In genomic region chr22:45286854-45287551, GRCh38 we compare ENCODE assay signal across 25 cellular contexts. TPM values are rescaled to one million over a fixed set of nuclear protein-coding genes. Genes with fewer than 3 reads are reported as not detected.
DNase-seq lines count a peak whose midpoint lies in the region; ATAC-seq, FAIRE-seq and TF ChIP-seq lines count a peak whose summit lies in the region.
"Had no signal": no experiment of that assay in that cellular context is flagged by ENCODE, and none has a peak within 500 bp of the region (broad histone marks: within the 10 kb centered on the region; RNA-seq: fewer than 3 reads in every experiment).

No MANE protein-coding gene starts in this region.

- no peak overlapping the region for H3K14ac ChIP-seq in H1 (ENCODE audit: insufficient read length)

- TF ChIP-seq RAD21 in H1 (IDR thresholded peaks at IDR 0.05 in 1 of 2, conservative IDR thresholded peaks at IDR 0.05 in 1 of 2; ENCODE audit: low read depth in 2 of 2, low read length in 2 of 2): no peak

- H4K5ac ChIP-seq in H1 (ENCODE audit: insufficient read length, low read depth, low read length): no peak overlapping the region

- peaks cover 19% of the 10 kb centered on the region for H3K23me2 ChIP-seq in H1 (ENCODE audit: low read depth, low read length)

- peaks cover 0 to 11% of the 10 kb centered on the region in 2 experiments for H4K20me1 ChIP-seq in H1 (replicated peaks in 1 of 2; ENCODE audit: control insufficient read depth in 1 of 2, insufficient read depth in 2 of 2, low read length in 2 of 2)

- H3K4me3 ChIP-seq in heart left ventricle (no peak overlapping the region), H1 (ENCODE audit: extremely low read depth in 1 of 4, insufficient read depth in 2 of 4, low read depth in 3 of 4, low read length in 4 of 4) (no peak overlapping the region)

- H2BK12ac ChIP-seq in H1 (ENCODE audit: low read depth, low read length): peak overlapping the region; percentile 10; the same call in 1 of the 2 replicates

- no peaks in the 10 kb centered on the region for H3K36me3 Mint-ChIP-seq in IgD-negative memory B cell
- H3K36me3 Mint-ChIP-seq in activated naive CD4-positive, alpha-beta T cell treated with anti-CD3 and anti-CD28 coated beads, Interleukin-2, amount 50 U/mL, for 72 hours: no peaks in the 10 kb centered on the region

- TF ChIP-seq POLR2A in heart left ventricle (IDR thresholded peaks at IDR 0.05) (no peak), H1 (IDR thresholded peaks at IDR 0.05; ENCODE audit: control extremely low read depth in 1 of 2, low read depth in 2 of 2, low read length in 2 of 2) (no peak)

- H3K79me2 ChIP-seq in H1 (ENCODE audit: control insufficient read depth in 1 of 2, insufficient read depth in 2 of 2, low read length in 2 of 2): no peaks in the 10 kb centered on the region

- H2BK5ac ChIP-seq in H1 (ENCODE audit: low read depth, low read length): no peak overlapping the region

- H2BK20ac ChIP-seq in H1 (ENCODE audit: low read length): no peak overlapping the region

- H4K8ac ChIP-seq in H1 (ENCODE audit: extremely low read depth, insufficient read depth, low read length): no peak overlapping the region; the same call in 1 of the 2 replicates

- H2BK120ac ChIP-seq in H1 (replicated peaks; ENCODE audit: low read depth, low read length): no peak overlapping the region

- TF ChIP-seq CTCF in heart left ventricle (IDR thresholded peaks at IDR 0.05) (no peak), H1 (IDR thresholded peaks at IDR 0.05; ENCODE audit: control extremely low read depth in 1 of 3, insufficient read depth in 1 of 3, low read depth in 1 of 3, low read length in 3 of 3) (no peak)

- H3K18ac ChIP-seq in H1 (ENCODE audit: extremely low read depth, low read length): no peak overlapping the region

- 73 to 81% (median 76%) methylated on average over 10 to 12 of the region's 12 CpGs for WGBS in heart left ventricle, 4 donors
- 92% methylated on average over 11 of the region's 12 CpGs; no CpG with 5 or more reads in 1 of the 2 experiments for WGBS in H1 (ENCODE audit: extremely low coverage in 1 of 2, insufficient coverage in 1 of 2, insufficient read length in 1 of 2, insufficient replicate concordance in 2 of 2, low coverage in 1 of 2, low lambda C conversion rate in 2 of 2, missing lambda C conversion rate in 1 of 2), 2 experiments

- TF ChIP-seq EP300 in H1 (IDR thresholded peaks at IDR 0.05; ENCODE audit: borderline replicate concordance in 1 of 2, low read depth in 2 of 2, low read length in 2 of 2): no peak

- no peak for FAIRE-seq in H1 (lab: Jason Lieb, UNC)
- peak; percentile 55 for FAIRE-seq in urothelium cell line (lab: Jason Lieb, UNC)
- FAIRE-seq: G401.6 had no signal

- no peak overlapping the region for H3K23ac ChIP-seq in H1 (ENCODE audit: insufficient read length)

- H3K9me3 ChIP-seq in heart left ventricle (no peaks in the 10 kb centered on the region), H1 (ENCODE audit: insufficient read depth in 2 of 2, low read depth in 1 of 2, low read length in 1 of 2) (no peaks in the 10 kb centered on the region)

- no peak overlapping the region for H3K4me2 ChIP-seq in H1 (ENCODE audit: insufficient read depth in 1 of 2, low read depth in 2 of 2, low read length in 2 of 2)
- H3K4me2 ChIP-seq: KMS-11 had no signal

- H3K4me1 ChIP-seq in heart left ventricle: peaks cover 0 to 28% (median 6%) of the 10 kb centered on the region in 12 donors
- H3K4me1 ChIP-seq in H1 (replicated peaks in 1 of 4; ENCODE audit: control insufficient read depth in 3 of 4, insufficient read depth in 4 of 4, low read length in 3 of 4): peaks cover 0 to 20% (median 13%) of the 10 kb centered on the region in 4 experiments; a peak in 6 of 7 replicates

- H3K36me3 ChIP-seq in heart left ventricle (no peaks in the 10 kb centered on the region), H1 (ENCODE audit: control insufficient read depth in 2 of 4, insufficient read depth in 4 of 4, low read length in 3 of 4) (no peaks in the 10 kb centered on the region; a peak in 1 of 8 replicates)

- no peak overlapping the region for H3K9ac ChIP-seq in H1 (replicated peaks in 1 of 4; ENCODE audit: extremely low read depth in 1 of 4, low read depth in 3 of 4, low read length in 3 of 4)
- H3K9ac ChIP-seq: KMS-11 had no signal

- ATAC-seq in Right ventricle myocardium inferior (no peak), heart left ventricle (no peak), GM18867 (IDR thresholded peaks at IDR 0.05; ENCODE audit: unreplicated experiment) (no peak)
- ATAC-seq in activated naive CD4-positive, alpha-beta T cell treated with anti-CD3 and anti-CD28 coated beads, Interleukin-2, amount 50 U/mL, for 72 hours: no peak
- ATAC-seq: PC-3 had no signal

- H2BK15ac ChIP-seq in H1 (ENCODE audit: low read length): no peak overlapping the region

- H2AFZ ChIP-seq in H1 (ENCODE audit: low read length): no peak overlapping the region

- H3K4me1 Mint-ChIP-seq in IgD-negative memory B cell: peaks cover 13 to 25% (median 21%) of the 10 kb centered on the region in 3 donors

- H3K4me3 Mint-ChIP-seq in IgD-negative memory B cell: peak overlapping the region in 3 of 4 donors; percentile 15 to 32 (median 18)
- H3K4me3 Mint-ChIP-seq: CD4-positive, alpha-beta T cell; T-helper 1 cell treated with Interleukin-12 subunit alpha and Interleukin-12 subunit beta and Interleukin-4 antibody, amounts not matched to agents 30 μg/mL and 1 μg/mL, for 36 hours had no signal

- H3K27ac Mint-ChIP-seq in IgD-negative memory B cell: peak overlapping the region; percentile 51 to 84 (median 78)
- H3K27ac Mint-ChIP-seq in activated naive CD4-positive, alpha-beta T cell treated with anti-CD3 and anti-CD28 coated beads, Interleukin-2, amount 50 U/mL, for 72 hours: no peak overlapping the region
- H3K27ac Mint-ChIP-seq: CD4-positive, alpha-beta T cell; T-helper 1 cell treated with Interleukin-12 subunit alpha and Interleukin-12 subunit beta and Interleukin-4 antibody, amounts not matched to agents 30 μg/mL and 1 μg/mL, for 36 hours had no signal

- CTCF ChIA-PET in H1 (lab: Charles Lee; ENCODE audit: partially characterized antibody): interaction anchor here (1.3 to 2.2 kb wide), 6 partner anchors 11 to 267 kb away, joined by 3 to 9 read pairs (median 4); no protein-coding TSS in a partner anchor

- H3K27me3 ChIP-seq in heart left ventricle: peaks cover 0 to 25% (median 0%) of the 10 kb centered on the region in 9 donors
- peaks cover 0 to 11% (median 3%) of the 10 kb centered on the region in 4 experiments; a peak in 5 of 7 replicates for H3K27me3 ChIP-seq in H1 (replicated peaks in 1 of 4; ENCODE audit: control insufficient read depth in 3 of 4, extremely low read depth in 1 of 4, insufficient read depth in 3 of 4, low read length in 3 of 4)

- no peak overlapping the region for H3K56ac ChIP-seq in H1 (replicated peaks; ENCODE audit: insufficient read length, low read depth, low read length)

- POLR2A ChIA-PET in H1 (lab: Charles Lee; ENCODE audit: partially characterized antibody): interaction anchor here (1.9 kb wide), 1 partner anchor 12 kb away, joined by 5 read pairs; no protein-coding TSS in a partner anchor

- DNase-seq in Right ventricle myocardium inferior (ENCODE audit: missing footprints) (peak; percentile 61), heart left ventricle (no peak), H1 (ENCODE audit: low read depth in 1 of 2, low spot score in 2 of 2) (no peak), urothelium cell line (ENCODE audit: low spot score) (no peak), DMS53 (lab: John Stamatoyannopoulos, UW) (no peak)
- DNase-seq in activated naive CD4-positive, alpha-beta T cell treated with anti-CD3 and anti-CD28 coated beads, Interleukin-2, amount 50 U/mL, for 72 hours (ENCODE audit: low spot score in 2 of 2): no peak
- DNase-seq: 8988T; CD4-positive, alpha-beta T cell; COR-L47; NCI-H1092 treated with DMSO at 0.1 percent for 48 hours; NCI-H146; NCI-H2029 treated with DMSO at 0.1 percent for 48 hours; NCI-H2171; NCI-H345; NCI-H524 treated with DMSO at 0.1 percent for 48 hours; PC-3; SHP77 had no signal

- H4K91ac ChIP-seq in H1 (replicated peaks; ENCODE audit: insufficient read length, low read length): no peak overlapping the region

- no peaks in the 10 kb centered on the region for H3K9me3 Mint-ChIP-seq in IgD-negative memory B cell
- no peaks in the 10 kb centered on the region for H3K9me3 Mint-ChIP-seq in activated naive CD4-positive, alpha-beta T cell treated with anti-CD3 and anti-CD28 coated beads, Interleukin-2, amount 50 U/mL, for 72 hours
- H3K9me3 Mint-ChIP-seq: CD4-positive, alpha-beta T cell; T-helper 1 cell treated with Interleukin-12 subunit alpha and Interleukin-12 subunit beta and Interleukin-4 antibody, amounts not matched to agents 30 μg/mL and 1 μg/mL, for 36 hours had no signal

- H3K27ac ChIP-seq in heart left ventricle (no peak overlapping the region), H1 (ENCODE audit: low read depth, low read length) (no peak overlapping the region)
- H3K27ac ChIP-seq: KMS-11 had no signal

- peaks cover 1% of the 10 kb centered on the region for H3K27me3 Mint-ChIP-seq in IgD-negative memory B cell

- no peak overlapping the region for H3K4ac ChIP-seq in H1 (replicated peaks; ENCODE audit: insufficient read length, low read depth, low read length)

- no peak overlapping the region for H2AK5ac ChIP-seq in H1 (ENCODE audit: low read depth, low read length)

- intact Hi-C loops in Right ventricle myocardium inferior (cut with DNase I): no loop called here
- intact Hi-C loops in heart left ventricle (cut with DNase I): no loop called here

- peaks cover 5% of the 10 kb centered on the region; the same call in 1 of the 2 replicates for H3K79me1 ChIP-seq in H1 (ENCODE audit: low read depth, low read length)

RNA-seq across cellular contexts. Expression of gene UPK3A, which starts 2.3 kb away (rescaled TPM):
- 0.54 TPM for total RNA-seq in Right ventricle myocardium inferior
- under 1 TPM in 2 of 9 donors, not detected in 7; 0.34 to 0.45 TPM for total RNA-seq in heart left ventricle
- polyA plus RNA-seq in heart left ventricle: under 1 TPM in 1 of 2 donors, not detected in 1; 0.15 TPM
- 1.5 TPM for polyA plus RNA-seq in IgD-negative memory B cell
- total RNA-seq in H1 (2021; fragmentation: NEBNext Ultra II Directional; extraction: Animal tissue kit (Norgen Biotek cat#: 25700)): 0.35 TPM in 1 of 2 replicates, not detected in the other
- 1.7 and 2.4 TPM in 2 replicates for polyA plus RNA-seq in H1 (2011; rRNA removed)
- 0.62 TPM for polyA plus RNA-seq in H1 (2011; cell fraction: cytosol; rRNA removed)
- 1.3 TPM for polyA plus RNA-seq in H1 (2011; cell fraction: nucleus; rRNA removed)
- polyA plus RNA-seq in H1 (2012, experiment 1 of 2): 0.42 to 1.5 TPM (median 0.70 TPM) in 3 of 4 replicates, not detected in the other
- 0.41 TPM for polyA plus RNA-seq in H1 (2012, experiment 2 of 2)
- 0.39 TPM for polyA plus RNA-seq in H1 (2013, experiment 1 of 2)
- polyA plus RNA-seq in H1 (2013, experiment 2 of 2): 0.18 TPM
- polyA minus RNA-seq in H1 (2011; rRNA and poly(A)+ RNA removed): 0.39 and 0.54 TPM in 2 replicates
- polyA minus RNA-seq in H1 (2011; cell fraction: cytosol; rRNA and poly(A)+ RNA removed): not detected
- polyA minus RNA-seq in H1 (2011; cell fraction: nucleus; rRNA and poly(A)+ RNA removed): 0.80 TPM
- total RNA-seq in activated naive CD4-positive, alpha-beta T cell treated with anti-CD3 and anti-CD28 coated beads, Interleukin-2, amount 50 U/mL, for 72 hours: not detected
- total RNA-seq: CD4-positive, alpha-beta T cell; Daoy; H4; RPMI7951 had no signal

RNA-seq across cellular contexts. Expression of gene FAM118A, which starts 22.7 kb away (rescaled TPM):
- total RNA-seq in Right ventricle myocardium inferior (18.7 TPM), heart left ventricle (10 to 100 TPM in 6 of 9 donors, 1 to 10 TPM in 3; 4.0 to 46.8 (median 15.0) TPM)
- polyA plus RNA-seq in heart left ventricle (10 to 100 TPM; 13.1 to 17.4 TPM), IgD-negative memory B cell (24.0 TPM), H1 (2011; rRNA removed) (8.5 and 13.9 TPM in 2 replicates)
- total RNA-seq in H1 (2021; fragmentation: NEBNext Ultra II Directional; extraction: Animal tissue kit (Norgen Biotek cat#: 25700)): 18.6 and 21.1 TPM in 2 replicates
- 17.4 TPM for polyA plus RNA-seq in H1 (2011; cell fraction: cytosol; rRNA removed)
- 24.8 TPM for polyA plus RNA-seq in H1 (2011; cell fraction: nucleus; rRNA removed)
- polyA plus RNA-seq in H1 (2012, experiment 1 of 2): 16.7 to 22.0 TPM (median 17.2 TPM) in 4 replicates
- 3.2 TPM for polyA plus RNA-seq in H1 (2012, experiment 2 of 2)
- polyA plus RNA-seq in H1 (2013, experiment 1 of 2): 11.9 TPM
- polyA plus RNA-seq in H1 (2013, experiment 2 of 2): 10.8 TPM
- polyA minus RNA-seq in H1 (2011; rRNA and poly(A)+ RNA removed): 13.2 and 19.9 TPM in 2 replicates
- 13.9 TPM for polyA minus RNA-seq in H1 (2011; cell fraction: cytosol; rRNA and poly(A)+ RNA removed)
- polyA minus RNA-seq in H1 (2011; cell fraction: nucleus; rRNA and poly(A)+ RNA removed): 16.4 TPM
- total RNA-seq in activated naive CD4-positive, alpha-beta T cell treated with anti-CD3 and anti-CD28 coated beads, Interleukin-2, amount 50 U/mL, for 72 hours: 10 to 100 TPM; 59.2 to 79.0 TPM

RNA-seq across cellular contexts. Expression of gene KIAA0930, which starts 46.3 kb away (rescaled TPM):
- total RNA-seq in Right ventricle myocardium inferior (22.3 TPM), heart left ventricle (10 to 100 TPM; 14.7 to 67.1 (median 18.7) TPM)
- polyA plus RNA-seq in heart left ventricle (10 to 100 TPM in 1 of 2 donors, 1 to 10 TPM in 1; 8.5 to 25.1 TPM), IgD-negative memory B cell (3.3 TPM), H1 (2011; rRNA removed) (66.1 and 95.4 TPM in 2 replicates)
- total RNA-seq in H1 (2021; fragmentation: NEBNext Ultra II Directional; extraction: Animal tissue kit (Norgen Biotek cat#: 25700)): 61.9 and 65.3 TPM in 2 replicates
- 66.9 TPM for polyA plus RNA-seq in H1 (2011; cell fraction: cytosol; rRNA removed)
- 77.9 TPM for polyA plus RNA-seq in H1 (2011; cell fraction: nucleus; rRNA removed)
- 37.4 to 53.7 TPM (median 45.5 TPM) in 4 replicates for polyA plus RNA-seq in H1 (2012, experiment 1 of 2)
- polyA plus RNA-seq in H1 (2012, experiment 2 of 2): 32.4 TPM
- 50.5 TPM for polyA plus RNA-seq in H1 (2013, experiment 1 of 2)
- polyA plus RNA-seq in H1 (2013, experiment 2 of 2): 53.3 TPM
- 25.2 and 28.4 TPM in 2 replicates for polyA minus RNA-seq in H1 (2011; rRNA and poly(A)+ RNA removed)
- polyA minus RNA-seq in H1 (2011; cell fraction: cytosol; rRNA and poly(A)+ RNA removed): 27.8 TPM
- polyA minus RNA-seq in H1 (2011; cell fraction: nucleus; rRNA and poly(A)+ RNA removed): 14.2 TPM
- total RNA-seq in activated naive CD4-positive, alpha-beta T cell treated with anti-CD3 and anti-CD28 coated beads, Interleukin-2, amount 50 U/mL, for 72 hours: 10 to 100 TPM; 12.5 to 16.5 TPM

Comparison
In these comparisons a context has a peak if more than half of its experiments do, and no peak if none do; other contexts are left out.
1. H3K27ac Mint-ChIP-seq: peak in IgD-negative memory B cell (3 of 3); none in activated naive CD4-positive, alpha-beta T cell treated with anti-CD3 and anti-CD28 coated beads, Interleukin-2, amount 50 U/mL, for 72 hours (0 of 2).